In the genomic region with DNA sequence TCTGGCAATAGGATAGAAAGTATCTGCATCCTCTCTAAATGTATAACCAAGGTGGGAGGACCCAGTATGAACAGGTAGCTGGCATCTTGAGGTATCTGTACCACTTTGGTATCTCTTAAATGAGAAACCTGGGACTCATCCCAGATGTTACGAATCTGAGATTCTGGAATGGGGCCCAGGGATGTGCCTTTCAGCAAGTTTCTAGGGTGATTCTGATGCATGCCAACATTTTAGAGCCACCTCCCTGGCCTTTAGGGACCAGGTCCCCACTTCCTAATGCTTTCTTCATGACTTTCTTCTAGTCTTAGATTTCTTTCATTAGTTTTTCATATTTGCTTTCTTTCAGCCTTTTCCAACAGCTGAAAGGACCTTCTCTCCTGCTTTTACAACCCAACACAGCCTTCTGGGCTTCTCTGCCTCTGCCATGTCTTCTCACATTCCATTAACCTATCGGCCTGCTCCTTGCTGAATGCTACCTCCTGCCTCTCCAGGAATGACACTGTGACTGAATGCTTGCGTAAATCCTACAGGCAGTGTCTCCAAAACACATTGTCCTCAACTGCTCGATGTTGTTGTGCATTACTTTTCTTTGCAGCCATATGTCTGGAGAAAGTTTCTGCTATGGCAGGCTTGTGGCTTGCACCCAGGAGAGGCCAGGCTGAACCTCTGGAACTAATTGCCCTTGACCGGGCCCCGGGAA, we compare ENCODE assay signal across 16 cellular contexts.
DNase-seq lines count a peak whose midpoint lies in the region; ATAC-seq, FAIRE-seq and TF ChIP-seq lines count a peak whose summit lies in the region.
"Had no signal": no experiment of that assay in that cellular context is flagged by ENCODE, and none has a peak within 500 bp of the region (broad histone marks: within the 10 kb centered on the region; RNA-seq: fewer than 3 reads in every experiment).

No MANE protein-coding gene starts in this region.

- H3K4me2 ChIP-seq in HepG2 (ENCODE audit: low read depth, low read length) (peak overlapping the region; percentile 39), parathyroid adenoma (ENCODE audit: low read length) (peak overlapping the region; percentile 39)
- H3K4me2 ChIP-seq: KMS-11 had no signal

- H3K79me2 ChIP-seq in HepG2 (ENCODE audit: insufficient read depth, low read length) = no peaks in the 10 kb centered on the region
- H3K79me2 ChIP-seq in parathyroid adenoma = no peaks in the 10 kb centered on the region

- no peaks in the 10 kb centered on the region for H4K20me1 ChIP-seq in HepG2 (ENCODE audit: insufficient read depth, low read length)

- H3K9me3 ChIP-seq in HepG2 (ENCODE audit: low read length) (no peaks in the 10 kb centered on the region), right lobe of liver (no peaks in the 10 kb centered on the region), parathyroid adenoma (ENCODE audit: control insufficient read depth, low read length) (no peaks in the 10 kb centered on the region)
- H3K9me3 ChIP-seq: adrenal gland, neutrophil had no signal

- no peak for TF ChIP-seq CTCF in HepG2 (CRISPR knock-in tag; IDR thresholded peaks at IDR 0.05)
- no peak for TF ChIP-seq CTCF in right lobe of liver (IDR thresholded peaks at IDR 0.05)
- no peak for TF ChIP-seq CTCF in parathyroid adenoma (IDR thresholded peaks at IDR 0.05)

- H2AFZ ChIP-seq in HepG2 (ENCODE audit: low read length) (no peak overlapping the region), parathyroid adenoma (peak overlapping the region; percentile 58)

- intact Hi-C loops in HepG2 (cut with micrococcal nuclease; ENCODE audit: unreplicated experiment) = no loop called here
- intact Hi-C loops in right lobe of liver (cut with DNase I) = loop anchor here in 1 of 2 donors (10.0 kb wide), 1 partner anchor 497 kb away; no protein-coding TSS in a partner anchor

- TF ChIP-seq RAD21 in HepG2 (CRISPR knock-in tag; IDR thresholded peaks at IDR 0.05) = no peak

- CTCF ChIA-PET in HepG2 (lab: Yijun Ruan, JAX; ENCODE audit: low intra/inter-chr PET ratio, low total read pairs) = no interaction called here

- H3K36me3 ChIP-seq in HepG2 (replicated peaks in 1 of 2; ENCODE audit: control insufficient read depth in 1 of 2, insufficient read depth in 2 of 2, low read length in 2 of 2) (no peaks in the 10 kb centered on the region), right lobe of liver (no peaks in the 10 kb centered on the region), parathyroid adenoma (ENCODE audit: control insufficient read depth, insufficient read depth, low read length) (no peaks in the 10 kb centered on the region)
- H3K36me3 ChIP-seq: adrenal gland, neutrophil had no signal

- no peak for FAIRE-seq in HepG2 (lab: Jason Lieb, UNC)
- FAIRE-seq: urothelium cell line had no signal

- ATAC-seq in HepG2 = no peak
- ATAC-seq in right lobe of liver = no peak
- no peak for ATAC-seq in GM18867 (IDR thresholded peaks at IDR 0.05; ENCODE audit: unreplicated experiment)
- ATAC-seq: T-cell had no signal

- H3K9ac ChIP-seq in HepG2 (ENCODE audit: insufficient read depth, low read depth, low read length) (no peak overlapping the region), parathyroid adenoma (no peak overlapping the region)
- H3K9ac ChIP-seq: KMS-11 had no signal

- DNase-seq in HepG2 (ENCODE audit: low spot score) (no peak), right lobe of liver (no peak), epithelial cell of prostate (ENCODE audit: low read depth, low spot score) (no peak), EL (no peak), epidermal melanocyte (ENCODE audit: insufficient read length, low spot score) (no peak), medulla oblongata (ENCODE audit: extremely low spot score) (no peak)
- DNase-seq: ACHN; activated CD4-positive, CD25-positive, alpha-beta regulatory T cell treated with anti-CD3 and anti-CD28 coated beads, Interleukin-2, amount 50 U/mL, for 72 hours; stimulated activated naive CD4-positive, alpha-beta T cell treated with Interleukin-2 at 50 U/mL for 16 hours had no signal

- H3K4me3 ChIP-seq in HepG2 (replicated peaks in 1 of 3; ENCODE audit: insufficient read depth in 1 of 3, low read depth in 2 of 3, low read length in 3 of 3) (no peak overlapping the region), right lobe of liver (no peak overlapping the region), parathyroid adenoma (ENCODE audit: low read depth, low read length) (peak overlapping the region; percentile 7)
- H3K4me3 ChIP-seq: adrenal gland had no signal

- H3K4me1 ChIP-seq in HepG2 (ENCODE audit: insufficient read depth, low read length) (peaks cover 16% of the 10 kb centered on the region), right lobe of liver (peaks cover 0 to 13% (median 6%) of the 10 kb centered on the region in 4 donors), parathyroid adenoma (no peaks in the 10 kb centered on the region)

- H3K27ac ChIP-seq in HepG2 (ENCODE audit: extremely low read length, insufficient read depth, low read length) (no peak overlapping the region), right lobe of liver (peak overlapping the region in 1 of 3 donors; percentile 55), epithelial cell of prostate (peak overlapping the region; percentile 52), parathyroid adenoma (no peak overlapping the region)
- H3K27ac ChIP-seq: KMS-11, neutrophil had no signal

- 34% methylated on average over 6 of the region's 6 CpGs for WGBS in HepG2 (ENCODE audit: low lambda C conversion rate)
- 66% methylated on average over 4 of the region's 6 CpGs for WGBS in right lobe of liver (ENCODE audit: insufficient coverage, low coverage, low lambda C conversion rate, missing lambda C conversion rate)

- H3K27me3 ChIP-seq in HepG2 (ENCODE audit: control insufficient read depth in 1 of 2, insufficient read depth in 2 of 2, low read length in 2 of 2) = peaks cover 0 to 1% of the 10 kb centered on the region in 2 experiments; a peak in 1 of 5 replicates
- no peaks in the 10 kb centered on the region for H3K27me3 ChIP-seq in right lobe of liver
- no peaks in the 10 kb centered on the region for H3K27me3 ChIP-seq in parathyroid adenoma (ENCODE audit: control insufficient read depth, insufficient read depth, low read length)
- H3K27me3 ChIP-seq: adrenal gland, neutrophil had no signal

- POLR2A ChIA-PET in HepG2 (lab: Yijun Ruan, JAX) = no interaction called here

- no peak for TF ChIP-seq POLR2A in HepG2 (IDR thresholded peaks at IDR 0.05; ENCODE audit: insufficient read depth in 1 of 2, low read depth in 2 of 2, low read length in 2 of 2)
- no peak for TF ChIP-seq POLR2A in right lobe of liver (IDR thresholded peaks at IDR 0.05)

- no TSS peak for BruUV-seq in HepG2 (replicated peaks; lab: Mats Ljungman, UMichigan)

- no peak for TF ChIP-seq EP300 in HepG2 (IDR thresholded peaks at IDR 0.05; ENCODE audit: low read depth in 2 of 2, low read length in 2 of 2)
- no peak for TF ChIP-seq EP300 in HepG2 (CRISPR knock-in tag; IDR thresholded peaks at IDR 0.05; ENCODE audit: borderline replicate concordance)

- in situ Hi-C loops in HepG2 (cut with HindIII; ENCODE audit: extremely low pct_ligation_motif_present, low pct_unique_long_range_greater_than_20kb) = loop anchor here (25.0 kb wide), 1 partner anchor 480 kb away; a partner anchor contains a TSS

TF ChIP-seq in HepG2, 621 proteins besides CTCF, POLR2A, EP300 and RAD21:
- no peak for TF ChIP-seq ZNF207 (IDR thresholded peaks at IDR 0.05; ENCODE audit: borderline replicate concordance)
- TF ChIP-seq ZNF841 (CRISPR knock-in tag; IDR thresholded peaks at IDR 0.05; ENCODE audit: borderline replicate concordance) = 0 out of 2 replicates have a peak, but pooled peaks have one; percentile 36
- 0 out of 2 replicates have a peak, but pooled peaks have one; percentile 33 for TF ChIP-seq ZNF350 (CRISPR knock-in tag; IDR thresholded peaks at IDR 0.05; ENCODE audit: borderline replicate concordance, low read depth)
TF ChIP-seq in HepG2: peak in this region for 2.
